In genomic region chr20:50416930-50417329, GRCh38 we compare ENCODE assay signal across 20 cellular contexts.
DNase-seq lines count a peak whose midpoint lies in the region; ATAC-seq and TF ChIP-seq lines count a peak whose summit lies in the region.
"Had no signal": no experiment of that assay in that cellular context is flagged by ENCODE, and none has a peak within 500 bp of the region (broad histone marks: within the 10 kb centered on the region; RNA-seq: fewer than 3 reads in every experiment).

No MANE protein-coding gene starts in this region.

- no peak overlapping the region for H3K4me3 ChIP-seq in ascending aorta
- H3K4me3 ChIP-seq in liver (ENCODE audit: low read depth in 1 of 3, low read length in 3 of 3) = no peak overlapping the region
- H3K4me3 ChIP-seq in skin epidermis = no peak overlapping the region

- peaks cover 14% of the 10 kb centered on the region for H3K4me1 Mint-ChIP-seq in chondrocyte (ENCODE audit: low read depth)
- H3K4me1 Mint-ChIP-seq: activated CD4-positive, alpha-beta T cell treated with anti-CD3 and anti-CD28 coated beads for 36 hours; activated naive CD8-positive, alpha-beta T cell treated with anti-CD3 and anti-CD28 coated beads for 36 hours had no signal

- no peak for ATAC-seq in HG03571 (IDR thresholded peaks at IDR 0.05; ENCODE audit: unreplicated experiment)
- ATAC-seq: activated CD4-positive, alpha-beta T cell treated with anti-CD3 and anti-CD28 coated beads for 36 hours had no signal

- H3K4me3 Mint-ChIP-seq in chondrocyte (ENCODE audit: unreplicated experiment) = no peak overlapping the region
- H3K4me3 Mint-ChIP-seq: activated CD4-positive, alpha-beta T cell treated with anti-CD3 and anti-CD28 coated beads for 36 hours; activated naive CD8-positive, alpha-beta T cell treated with anti-CD3 and anti-CD28 coated beads for 36 hours; dendritic cell treated with granulocyte-macrophage colony-stimulating factor and Interleukin-4, amounts not matched to agents 40 ng/mL and 50 ng/mL, for 4 days had no signal

- peaks cover 14% of the 10 kb centered on the region for H3K9me3 Mint-ChIP-seq in chondrocyte (ENCODE audit: low read depth)
- H3K9me3 Mint-ChIP-seq: activated naive CD8-positive, alpha-beta T cell treated with anti-CD3 and anti-CD28 coated beads for 36 hours; dendritic cell treated with granulocyte-macrophage colony-stimulating factor and Interleukin-4, amounts not matched to agents 40 ng/mL and 50 ng/mL, for 4 days had no signal

- in situ Hi-C loops in GM13976 (cut with MboI; ENCODE audit: low sequenced_read_pairs, unreplicated experiment) = no loop called here

- H3K27ac ChIP-seq in ascending aorta (peak overlapping the region; percentile 98 to 99), liver (ENCODE audit: low read depth in 1 of 2, low read length in 2 of 2) (peak overlapping the region; percentile 87 to 99), skin epidermis (peak overlapping the region in 13 of 21 experiments; percentile 76 to 98 (median 91))

- WGBS in liver = 94% methylated on average over 7 of the region's 7 CpGs

- TF ChIP-seq CTCF in ascending aorta (IDR thresholded peaks at IDR 0.05) (no peak), liver (IDR thresholded peaks at IDR 0.05; ENCODE audit: low read depth, low read length, missing input control) (no peak), GM13976 (IDR thresholded peaks at IDR 0.05; ENCODE audit: borderline replicate concordance, control extremely low read depth, extremely low read depth, insufficient read depth, missing control alignments) (no peak), chondrocyte (IDR thresholded peaks at IDR 0.05) (no peak)

- H3K27me3 Mint-ChIP-seq in chondrocyte (ENCODE audit: low read depth) = no peaks in the 10 kb centered on the region

- H3K27me3 ChIP-seq in ascending aorta (no peaks in the 10 kb centered on the region), liver (ENCODE audit: control insufficient read depth in 4 of 4, insufficient read depth in 4 of 4, low read length in 3 of 4) (no peaks in the 10 kb centered on the region)

- DNase-seq in D341Med (ENCODE audit: low spot score) (peak; percentile 62), ascending aorta (ENCODE audit: low spot score in 2 of 2) (no peak), COLO829 (ENCODE audit: low spot score) (no peak), GM13976 (ENCODE audit: low spot score) (no peak), chondrocyte (ENCODE audit: low spot score) (no peak)
- DNase-seq: activated CD4-positive, alpha-beta T cell treated with anti-CD3 and anti-CD28 coated beads for 36 hours; activated naive CD8-positive, alpha-beta T cell treated with anti-CD3 and anti-CD28 coated beads for 36 hours; activated T-cell treated with anti-CD3 and anti-CD28 coated beads for 4 hours; HCEC 1CT; KG1; midbrain; NCI-H146; NCI-H526 treated with DMSO at 0.1 percent for 48 hours; stimulated activated CD4-positive, alpha-beta T cell treated with anti-CD3 and anti-CD28 coated beads, Interleukin-4, amount 100 ng/mL, for 24 hours; T-helper 2 cell had no signal

- H3K9me3 ChIP-seq in ascending aorta (no peaks in the 10 kb centered on the region), liver (ENCODE audit: control insufficient read depth in 4 of 4, low read length in 3 of 4) (no peaks in the 10 kb centered on the region)

- peaks cover 3% of the 10 kb centered on the region for H3K36me3 Mint-ChIP-seq in chondrocyte (ENCODE audit: low read depth)
- H3K36me3 Mint-ChIP-seq: activated naive CD8-positive, alpha-beta T cell treated with anti-CD3 and anti-CD28 coated beads for 36 hours had no signal

- intact Hi-C loops in ascending aorta (cut with DNase I) = no loop called here

- H3K36me3 ChIP-seq in ascending aorta (no peaks in the 10 kb centered on the region), liver (ENCODE audit: control insufficient read depth in 4 of 4, insufficient read depth in 3 of 4, low read depth in 1 of 4, low read length in 3 of 4) (no peaks in the 10 kb centered on the region)

- H3K4me1 ChIP-seq in ascending aorta (peaks cover 16 to 24% of the 10 kb centered on the region in 2 donors), liver (ENCODE audit: control insufficient read depth in 4 of 4, insufficient read depth in 4 of 4, low read length in 3 of 4) (peaks cover 6 to 25% (median 17%) of the 10 kb centered on the region in 4 donors)

- no peak for TF ChIP-seq RAD21 in liver (IDR thresholded peaks at IDR 0.05)

- no peak overlapping the region for H3K27ac Mint-ChIP-seq in chondrocyte (ENCODE audit: unreplicated experiment)
- H3K27ac Mint-ChIP-seq: activated CD4-positive, alpha-beta T cell treated with anti-CD3 and anti-CD28 coated beads for 36 hours; activated naive CD8-positive, alpha-beta T cell treated with anti-CD3 and anti-CD28 coated beads for 36 hours; dendritic cell treated with granulocyte-macrophage colony-stimulating factor and Interleukin-4, amounts not matched to agents 40 ng/mL and 50 ng/mL, for 4 days; progenitor cell of endocrine pancreas had no signal

- no peak overlapping the region for H3K9ac ChIP-seq in liver (ENCODE audit: low read depth in 1 of 2, low read length in 2 of 2)

TF ChIP-seq in liver, 16 proteins besides CTCF, POLR2A, EP300 and RAD21:
- no peak for TF ChIP-seq MAX (IDR thresholded peaks at IDR 0.05)
- no peak for TF ChIP-seq SP1 (IDR thresholded peaks at IDR 0.05)
- no peak for TF ChIP-seq NR2F2 (IDR thresholded peaks at IDR 0.05)
- TF ChIP-seq HNF4G (IDR thresholded peaks at IDR 0.05) = no peak
- no peak for TF ChIP-seq TAF1 (conservative IDR thresholded peaks at IDR 0.05)
- no peak for TF ChIP-seq RXRA (IDR thresholded peaks at IDR 0.05)
- TF ChIP-seq ATF3 (IDR thresholded peaks at IDR 0.05) = no peak
- TF ChIP-seq FOXA2 (IDR thresholded peaks at IDR 0.05) = no peak
- TF ChIP-seq JUND (IDR thresholded peaks at IDR 0.05) = no peak
- no peak for TF ChIP-seq EGR1 (IDR thresholded peaks at IDR 0.05; ENCODE audit: low read depth in 2 of 2)
- no peak for TF ChIP-seq HNF4A (conservative IDR thresholded peaks at IDR 0.05)
- no peak for TF ChIP-seq FOXA1 (IDR thresholded peaks at IDR 0.05)
- TF ChIP-seq REST (IDR thresholded peaks at IDR 0.05) = no peak
- no peak for TF ChIP-seq YY1 (IDR thresholded peaks at IDR 0.05)
- no peak for TF ChIP-seq ZBTB33 (IDR thresholded peaks at IDR 0.05)
